8 cellular contexts compared by ENCODE assay signal in genomic region chr22:39502789-39503464, GRCh38. TPM values are rescaled to one million over a fixed set of nuclear protein-coding genes. Genes with fewer than 3 reads are reported as not detected.
A peak's percentile ranks its signal among the peaks of the same experiment; 100 is the strongest.
DNase-seq lines count a peak whose midpoint lies in the region; ATAC-seq, FAIRE-seq and TF ChIP-seq lines count a peak whose summit lies in the region.

No MANE protein-coding gene starts in this region.

- peaks cover 13 to 29% of the 10 kb centered on the region in 2 experiments for H3K36me3 ChIP-seq in GM12878 (ENCODE audit: control insufficient read depth in 2 of 2, insufficient read depth in 2 of 2, low read length in 1 of 2)
- H3K36me3 ChIP-seq in lower lobe of right lung = peaks cover 41% of the 10 kb centered on the region
- peaks cover 0 to 1% of the 10 kb centered on the region in 2 donors for H3K36me3 ChIP-seq in aorta (ENCODE audit: control insufficient read depth in 1 of 2, insufficient read depth in 2 of 2, low read length in 1 of 2)

- ATAC-seq in GM12878 (peak; percentile 36), lower lobe of right lung (peak in 1 of 2 donors; percentile 4), aorta (ENCODE audit: low FRiP score) (no peak)

- RAD21 ChIA-PET in GM12878 (lab: Charles Lee; ENCODE audit: unreplicated experiment) = interaction anchor here (0.7 to 2.8 kb wide), 11 partner anchors 9 to 104 kb away, joined by 3 to 22 read pairs (median 4); partner anchors contain the start of genes ATF4 and TAB1

- peak overlapping the region; percentile 15; the same call in 1 of the 2 replicates for H2AFZ ChIP-seq in GM12878 (ENCODE audit: control insufficient read depth, low read depth, low read length)

- CTCF ChIA-PET in GM12878 (lab: Yijun Ruan, JAX) = interaction anchor here (1.4 to 15.7 kb wide), 5 partner anchors 9 to 66 kb away, joined by 7 to 372 read pairs (median 14); partner anchors contain the start of genes ATF4 and RPS19BP1

- H3K4me3 ChIP-seq in HL-60 (replicated peaks; ENCODE audit: insufficient read depth, low read length) = peak overlapping the region; percentile 90
- H3K4me3 ChIP-seq in GM12878 = peak overlapping the region; percentile 95
- H3K4me3 ChIP-seq in lower lobe of right lung = peak overlapping the region; percentile 99
- peak overlapping the region; percentile 86 to 96 for H3K4me3 ChIP-seq in aorta (ENCODE audit: low read length in 2 of 2)

- no peak for TF ChIP-seq RAD21 in GM12878 (IDR thresholded peaks at IDR 0.05; ENCODE audit: insufficient read depth, low read depth, low read length)

- in situ Hi-C loops in GM12878 (cut with MboI) = loop anchor here (25.0 kb wide), 1 partner anchor 341 kb away; the partner anchor contains the start of gene CBX7

- intact Hi-C loops in GM12878 (cut with micrococcal nuclease; ENCODE audit: unreplicated experiment) (loop anchor here (2.0 kb wide), 2 partner anchors 18 to 30 kb away; partner anchors contain the start of genes ATF4 and RPS19BP1), lower lobe of right lung (cut with DNase I) (no loop called here), aorta (cut with DNase I) (loop anchor here in 1 of 2 donors (2.0 to 5.0 kb wide), 2 partner anchors 18 to 106 kb away; partner anchors contain the start of genes ATF4 and TAB1)

- peak overlapping the region; percentile 32 for H3K4me2 ChIP-seq in GM12878 (ENCODE audit: control insufficient read depth, insufficient read depth)

- TF ChIP-seq CTCF in HL-60 (IDR thresholded peaks at IDR 0.05; ENCODE audit: insufficient read depth, low read length) = no peak
- no peak for TF ChIP-seq CTCF in GM12878 (IDR thresholded peaks at IDR 0.05 in 2 of 3, conservative IDR thresholded peaks at IDR 0.05 in 1 of 3; ENCODE audit: control insufficient read depth in 2 of 3, extremely low read depth in 1 of 3, insufficient read depth in 1 of 3, low read depth in 3 of 3, low read length in 3 of 3)
- no peak for TF ChIP-seq CTCF in lower lobe of right lung (IDR thresholded peaks at IDR 0.05)

- H3K79me2 ChIP-seq in GM12878 (ENCODE audit: control insufficient read depth, insufficient read depth, low read length) = peaks cover 51% of the 10 kb centered on the region

- no peaks in the 10 kb centered on the region for H3K27me3 ChIP-seq in HL-60 (ENCODE audit: insufficient read depth, poor library complexity, severe bottlenecking)
- H3K27me3 ChIP-seq in GM12878 (replicated peaks in 1 of 2; ENCODE audit: control insufficient read depth in 2 of 2, insufficient read depth in 2 of 2, low read length in 1 of 2) = no peaks in the 10 kb centered on the region
- H3K27me3 ChIP-seq in lower lobe of right lung (ENCODE audit: low read depth) = no peaks in the 10 kb centered on the region
- no peaks in the 10 kb centered on the region for H3K27me3 ChIP-seq in aorta (ENCODE audit: control insufficient read depth in 1 of 2, insufficient read depth in 2 of 2, low read length in 1 of 2)

- no peaks in the 10 kb centered on the region; the same call in 1 of the 2 replicates for H4K20me1 ChIP-seq in GM12878 (ENCODE audit: control insufficient read depth, insufficient read depth)

- peak overlapping the region; percentile 89 for H3K9ac ChIP-seq in GM12878 (ENCODE audit: control insufficient read depth, insufficient read depth, low read length)

- SMC1A ChIA-PET in GM12878 (lab: Charles Lee; ENCODE audit: uncharacterized antibody, unreplicated experiment) = interaction anchor here (0.6 to 1.9 kb wide), 7 partner anchors 12 to 104 kb away, joined by 3 to 9 read pairs (median 5); partner anchors contain the start of genes ATF4 and TAB1

- H3K4me1 ChIP-seq in GM12878 (ENCODE audit: control insufficient read depth, insufficient read depth, low read length) (0 out of 2 replicates have a peak, but pooled peaks cover 5% of the 10 kb centered on the region), lower lobe of right lung (peaks cover 38% of the 10 kb centered on the region), aorta (ENCODE audit: control insufficient read depth in 1 of 2, insufficient read depth in 2 of 2, low read length in 2 of 2) (peaks cover 2 to 11% of the 10 kb centered on the region in 2 donors)

- H3K9me3 ChIP-seq in GM12878 (replicated peaks; ENCODE audit: control insufficient read depth, insufficient read depth, low read length) (no peaks in the 10 kb centered on the region), lower lobe of right lung (no peaks in the 10 kb centered on the region), aorta (ENCODE audit: control insufficient read depth, low read length) (no peaks in the 10 kb centered on the region)

- under 1% methylated on average over 18 of the region's 18 CpGs for WGBS in GM12878 (ENCODE audit: insufficient coverage, insufficient replicate concordance, low lambda C conversion rate, missing lambda C conversion rate)
- 7% methylated on average over 18 of the region's 18 CpGs for WGBS in aorta, 2 donors

- H3K27ac ChIP-seq in HL-60 (replicated peaks) (peak overlapping the region; percentile 88), GM12878 (ENCODE audit: control insufficient read depth, insufficient read depth) (peak overlapping the region; percentile 73), lower lobe of right lung (peak overlapping the region; percentile 84), aorta (ENCODE audit: low read depth in 1 of 2, low read length in 2 of 2) (no peak overlapping the region)

- BruUV-seq in GM12878 (replicated peaks; lab: Mats Ljungman, UMichigan) = TSS peak; percentile 61

- POLR2A ChIA-PET in GM12878 (lab: Charles Lee) = interaction anchor here (1.1 to 2.0 kb wide), 3 partner anchors 21 to 27 kb away, joined by 3 to 7 read pairs (median 5); no protein-coding TSS in a partner anchor

- TF ChIP-seq POLR2A in GM12878 (IDR thresholded peaks at IDR 0.05; ENCODE audit: low read depth, low read length) = no peak

- FAIRE-seq in GM12878 (lab: Jason Lieb, UNC) = peak; percentile 61

- no peak for TF ChIP-seq EP300 in GM12878 (IDR thresholded peaks at IDR 0.05; ENCODE audit: borderline replicate concordance in 1 of 2, control insufficient read depth in 1 of 2, low read depth in 2 of 2, low read length in 2 of 2)

- peak; percentile 12 to 40 for DNase-seq in AML-193 (lab: John Stamatoyannopoulos, UW)
- peak in 1 of 2 experiments; percentile 53 for DNase-seq in HL-60 (ENCODE audit: low read depth in 1 of 2, low spot score in 1 of 2)
- DNase-seq in GM12878 (ENCODE audit: low read depth, low spot score) = no peak
- DNase-seq in lower lobe of right lung = peak; percentile 45
- no peak for DNase-seq in aorta
- DNase-seq in DMS153 treated with DMSO at 0.1 percent for 48 hours (lab: John Stamatoyannopoulos, UW; ENCODE audit: unreplicated experiment) = no peak
- no peak for DNase-seq in NK-92 (lab: John Stamatoyannopoulos, UW; ENCODE audit: unreplicated experiment)
- DNase-seq in kidney glomerular epithelial cell (lab: John Stamatoyannopoulos, UW) = no peak

RNA-seq across cellular contexts. Expression of gene MIEF1, which starts 0.8 kb away (rescaled TPM):
- total RNA-seq in GM12878 (2013; cell fraction: nucleolus; rRNA removed) = 32.3 and 33.3 TPM in 2 replicates
- total RNA-seq in GM12878 (2014; rRNA removed) (27.9 and 28.3 TPM in 2 replicates), GM12878 (2014; rRNA removed; fragmentation: Illumina TruSeq; extraction: Trizol) (24.0 and 26.4 TPM in 2 replicates), GM12878 (2021) (50.9 and 52.3 TPM in 2 replicates), lower lobe of right lung (27.7 TPM), aorta (10 to 100 TPM; 15.5 to 20.1 TPM)
- polyA plus RNA-seq in GM12878 (2011; ENCODE audit: low read depth) = 17.7 TPM
- polyA plus RNA-seq in GM12878 (2011; rRNA removed) (21.3 and 27.9 TPM in 2 replicates), GM12878 (2014; fragmentation: Illumina TruSeq; extraction: Trizol) (33.1 and 35.8 TPM in 2 replicates), GM12878 (2014; fragmentation: Nextera tagmentation; extraction: Ambion mirVana) (10 to 100 TPM; 12.4 to 13.8 TPM), GM12878 (2014; rRNA removed) (30.6 and 35.2 TPM in 2 replicates), GM12878 (2016; fragmentation: Nextera tagmentation; extraction: Ambion mirVana) (10 to 100 TPM; 43.2 to 46.3 TPM), aorta (1 to 10 TPM; 8.0 to 8.3 TPM)
- polyA plus RNA-seq in GM12878 (2011; cell fraction: cytosol; rRNA removed) = 29.7 and 30.5 TPM in 2 replicates
- polyA plus RNA-seq in GM12878 (2011; cell fraction: nucleus; rRNA removed) = 19.1 and 27.5 TPM in 2 replicates
- 22.3 and 24.9 TPM in 2 replicates for polyA plus RNA-seq in GM12878 (2012)
- polyA minus RNA-seq in GM12878 (2011; rRNA and poly(A)+ RNA removed) = 40.1 and 42.5 TPM in 2 replicates
- polyA minus RNA-seq in GM12878 (2011; cell fraction: cytosol; rRNA and poly(A)+ RNA removed) = 15.5 and 17.6 TPM in 2 replicates
- 11.0 and 23.4 TPM in 2 replicates for polyA minus RNA-seq in GM12878 (2011; cell fraction: nucleus; rRNA and poly(A)+ RNA removed)

RNA-seq across cellular contexts. Expression of gene ATF4, which starts 17.4 kb away (rescaled TPM):
- 140 and 144 TPM in 2 replicates for total RNA-seq in GM12878 (2013; cell fraction: nucleolus; rRNA removed)
- total RNA-seq in GM12878 (2014; rRNA removed) (308 and 320 TPM in 2 replicates), GM12878 (2014; rRNA removed; fragmentation: Illumina TruSeq; extraction: Trizol) (340 and 355 TPM in 2 replicates), GM12878 (2021) (326 and 331 TPM in 2 replicates), lower lobe of right lung (327 TPM), aorta (100 to 1,000 TPM; 305 to 381 TPM)
- 395 TPM for polyA plus RNA-seq in GM12878 (2011; ENCODE audit: low read depth)
- polyA plus RNA-seq in GM12878 (2011; rRNA removed) (566 and 603 TPM in 2 replicates), GM12878 (2014; fragmentation: Illumina TruSeq; extraction: Trizol) (520 and 576 TPM in 2 replicates), GM12878 (2014; fragmentation: Nextera tagmentation; extraction: Ambion mirVana) (100 to 1,000 TPM in 1 of 2 experiments, 10 to 100 TPM in 1; 88.3 to 187 TPM), GM12878 (2014; rRNA removed) (508 and 605 TPM in 2 replicates), GM12878 (2016; fragmentation: Nextera tagmentation; extraction: Ambion mirVana) (100 to 1,000 TPM; 165 to 178 TPM), aorta (100 to 1,000 TPM; 515 to 759 TPM)
- 689 and 827 TPM in 2 replicates for polyA plus RNA-seq in GM12878 (2011; cell fraction: cytosol; rRNA removed)
- 737 and 862 TPM in 2 replicates for polyA plus RNA-seq in GM12878 (2011; cell fraction: nucleus; rRNA removed)
- 477 and 719 TPM in 2 replicates for polyA plus RNA-seq in GM12878 (2012)
- polyA minus RNA-seq in GM12878 (2011; rRNA and poly(A)+ RNA removed) = 145 and 253 TPM in 2 replicates
- polyA minus RNA-seq in GM12878 (2011; cell fraction: cytosol; rRNA and poly(A)+ RNA removed) = 58.9 and 61.0 TPM in 2 replicates
- 146 and 184 TPM in 2 replicates for polyA minus RNA-seq in GM12878 (2011; cell fraction: nucleus; rRNA and poly(A)+ RNA removed)

RNA-seq across cellular contexts. Expression of gene RPS19BP1, which starts 29.6 kb away (rescaled TPM):
- 43.6 and 46.7 TPM in 2 replicates for total RNA-seq in GM12878 (2013; cell fraction: nucleolus; rRNA removed)
- 106 and 132 TPM in 2 replicates for total RNA-seq in GM12878 (2014; rRNA removed)
- total RNA-seq in GM12878 (2014; rRNA removed; fragmentation: Illumina TruSeq; extraction: Trizol) = 36.6 and 47.5 TPM in 2 replicates
- total RNA-seq in GM12878 (2021) = 83.6 and 85.7 TPM in 2 replicates
- 23.5 TPM for polyA plus RNA-seq in GM12878 (2011; ENCODE audit: low read depth)
- 48.1 and 71.5 TPM in 2 replicates for polyA plus RNA-seq in GM12878 (2011; rRNA removed)
- 100 and 140 TPM in 2 replicates for polyA plus RNA-seq in GM12878 (2011; cell fraction: cytosol; rRNA removed)
- 73.0 and 84.9 TPM in 2 replicates for polyA plus RNA-seq in GM12878 (2011; cell fraction: nucleus; rRNA removed)
- 59.4 and 59.8 TPM in 2 replicates for polyA plus RNA-seq in GM12878 (2012)
- 8.8 and 20.3 TPM in 2 replicates for polyA plus RNA-seq in GM12878 (2014; fragmentation: Illumina TruSeq; extraction: Trizol)
- 10 to 100 TPM in 1 of 2 experiments, 1 to 10 TPM in 1; 2.7 to 14.3 TPM for polyA plus RNA-seq in GM12878 (2014; fragmentation: Nextera tagmentation; extraction: Ambion mirVana)
- 146 and 170 TPM in 2 replicates for polyA plus RNA-seq in GM12878 (2014; rRNA removed)
- 100 to 1,000 TPM; 178 to 206 TPM for polyA plus RNA-seq in GM12878 (2016; fragmentation: Nextera tagmentation; extraction: Ambion mirVana)
- polyA minus RNA-seq in GM12878 (2011; rRNA and poly(A)+ RNA removed) = 11.3 and 24.2 TPM in 2 replicates
- 8.0 and 9.8 TPM in 2 replicates for polyA minus RNA-seq in GM12878 (2011; cell fraction: cytosol; rRNA and poly(A)+ RNA removed)
- 19.3 and 32.1 TPM in 2 replicates for polyA minus RNA-seq in GM12878 (2011; cell fraction: nucleus; rRNA and poly(A)+ RNA removed)
- 67.9 TPM for total RNA-seq in lower lobe of right lung
- 10 to 100 TPM; 50.4 to 51.8 TPM for total RNA-seq in aorta
- 100 to 1,000 TPM; 159 to 160 TPM for polyA plus RNA-seq in aorta

RNA-seq across cellular contexts. Expression of gene MGAT3, which starts 46.1 kb away (rescaled TPM):
- total RNA-seq in GM12878 (2013; cell fraction: nucleolus; rRNA removed) = 32.8 and 36.9 TPM in 2 replicates
- 11.3 and 12.0 TPM in 2 replicates for total RNA-seq in GM12878 (2014; rRNA removed)
- 11.8 and 12.5 TPM in 2 replicates for total RNA-seq in GM12878 (2014; rRNA removed; fragmentation: Illumina TruSeq; extraction: Trizol)
- 38.5 and 40.2 TPM in 2 replicates for total RNA-seq in GM12878 (2021)
- polyA plus RNA-seq in GM12878 (2011; ENCODE audit: low read depth) = 6.3 TPM
- polyA plus RNA-seq in GM12878 (2011; rRNA removed) = 9.5 and 16.9 TPM in 2 replicates
- polyA plus RNA-seq in GM12878 (2011; cell fraction: cytosol; rRNA removed) = 21.5 and 27.7 TPM in 2 replicates
- 27.2 and 30.1 TPM in 2 replicates for polyA plus RNA-seq in GM12878 (2011; cell fraction: nucleus; rRNA removed)
- 13.9 and 17.0 TPM in 2 replicates for polyA plus RNA-seq in GM12878 (2012)
- polyA plus RNA-seq in GM12878 (2014; fragmentation: Illumina TruSeq; extraction: Trizol) = 5.8 and 12.1 TPM in 2 replicates
- polyA plus RNA-seq in GM12878 (2014; fragmentation: Nextera tagmentation; extraction: Ambion mirVana) = 1 to 10 TPM in 1 of 2 experiments, under 1 TPM in 1; 0.32 to 1.1 TPM
- polyA plus RNA-seq in GM12878 (2014; rRNA removed) = 23.5 and 25.6 TPM in 2 replicates
- 1 to 10 TPM; 8.3 to 8.4 TPM for polyA plus RNA-seq in GM12878 (2016; fragmentation: Nextera tagmentation; extraction: Ambion mirVana)
- 22.1 and 40.9 TPM in 2 replicates for polyA minus RNA-seq in GM12878 (2011; rRNA and poly(A)+ RNA removed)
- polyA minus RNA-seq in GM12878 (2011; cell fraction: cytosol; rRNA and poly(A)+ RNA removed) = 20.5 and 24.1 TPM in 2 replicates
- 8.3 and 15.4 TPM in 2 replicates for polyA minus RNA-seq in GM12878 (2011; cell fraction: nucleus; rRNA and poly(A)+ RNA removed)
- 41.5 TPM for total RNA-seq in lower lobe of right lung
- 10 to 100 TPM in 1 of 2 donors, 1 to 10 TPM in 1; 2.5 to 11.0 TPM for total RNA-seq in aorta
- polyA plus RNA-seq in aorta = 1 to 10 TPM in 1 of 2 donors, under 1 TPM in 1; 0.26 to 1.1 TPM

Comparison
In these comparisons a context has a peak if more than half of its experiments do, and no peak if none do; other contexts are left out.
1. DNase-seq: peak in AML-193 (2 of 2) and lower lobe of right lung (single experiment); none in GM12878 (single experiment), aorta (0 of 2), DMS153 treated with DMSO at 0.1 percent for 48 hours (single experiment), NK-92 (single experiment) and kidney glomerular epithelial cell (single experiment).
2. H3K27ac ChIP-seq: peak in HL-60 (single experiment), GM12878 (single experiment) and lower lobe of right lung (single experiment); none in aorta (0 of 2).
3. Peak in every context shown above with its lines, with median percentiles within 50 percentile points of each other: H3K4me3 ChIP-seq.